8 cellular contexts compared by ENCODE assay signal in the genomic region with DNA sequence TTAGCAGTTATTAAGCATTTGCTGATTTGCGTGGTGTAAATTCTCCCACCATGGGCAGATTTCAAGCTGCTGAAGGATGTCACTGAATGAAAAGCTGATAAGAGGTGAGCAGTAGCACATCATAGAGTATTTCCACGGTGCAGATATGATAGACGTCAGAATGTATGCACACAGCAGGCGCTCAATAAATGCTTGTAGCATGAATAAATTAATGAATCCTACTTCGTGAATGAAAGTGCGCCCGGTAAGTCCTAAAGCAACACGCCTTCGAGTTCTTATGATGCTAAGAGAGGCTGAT. TPM values are rescaled to one million over a fixed set of nuclear protein-coding genes. Genes with fewer than 3 reads are reported as not detected.
A peak's percentile ranks its signal among the peaks of the same experiment; 100 is the strongest.
DNase-seq lines count a peak whose midpoint lies in the region; ATAC-seq and TF ChIP-seq lines count a peak whose summit lies in the region.

No MANE protein-coding gene starts in this region.

- no peaks in the 10 kb centered on the region for H3K9me2 ChIP-seq in Karpas-422 (replicated peaks; ENCODE audit: insufficient read depth, low read length)

- H3K4me2 ChIP-seq in Karpas-422 (ENCODE audit: low read depth, low read length, poor library complexity, severe bottlenecking) (peak overlapping the region; percentile 62), neuronal stem cell (ENCODE audit: insufficient read depth, low read length, poor library complexity, severe bottlenecking) (no peak overlapping the region)

- peaks cover 3% of the 10 kb centered on the region for H3K36me3 ChIP-seq in CD4-positive, CD25-positive, alpha-beta regulatory T cell (ENCODE audit: control insufficient read depth, insufficient read depth, low read length)
- H3K36me3 ChIP-seq in Karpas-422 (ENCODE audit: insufficient read depth, low read length) (no peaks in the 10 kb centered on the region), neuronal stem cell (replicated peaks in 1 of 2; ENCODE audit: control insufficient read depth in 2 of 2, insufficient read depth in 2 of 2, low read length in 2 of 2) (peaks cover 0 to 18% of the 10 kb centered on the region in 2 donors)

- no peak overlapping the region for H2AK5ac ChIP-seq in neuronal stem cell (ENCODE audit: low read depth, low read length)

- no peak overlapping the region for H4K8ac ChIP-seq in neuronal stem cell (ENCODE audit: low read depth, low read length)

- no peak for TF ChIP-seq CTCF in coronary artery (IDR thresholded peaks at IDR 0.05)

- no peak overlapping the region for H2BK120ac ChIP-seq in neuronal stem cell (ENCODE audit: low read depth, low read length)

- H3K4me3 Mint-ChIP-seq in CD4-positive, CD25-positive, alpha-beta regulatory T cell = peak overlapping the region; percentile 54 to 95 (median 72)

- peaks cover 10 to 32% (median 23%) of the 10 kb centered on the region in 4 donors for H3K4me1 Mint-ChIP-seq in CD4-positive, CD25-positive, alpha-beta regulatory T cell

- no peaks in the 10 kb centered on the region for H3K27me3 ChIP-seq in CD4-positive, CD25-positive, alpha-beta regulatory T cell (ENCODE audit: control insufficient read depth, insufficient read depth, low read length)
- H3K27me3 ChIP-seq in Karpas-422 (ENCODE audit: low read length) (no peaks in the 10 kb centered on the region), neuronal stem cell (ENCODE audit: control insufficient read depth in 3 of 3, insufficient read depth in 3 of 3, low read depth in 1 of 3, low read length in 3 of 3) (no peaks in the 10 kb centered on the region)

- H4K91ac ChIP-seq in neuronal stem cell (ENCODE audit: low read depth, low read length, poor library complexity) = no peak overlapping the region

- H3K27ac Mint-ChIP-seq in CD4-positive, CD25-positive, alpha-beta regulatory T cell = no peak overlapping the region

- no peak for DNase-seq in CD4-positive, CD25-positive, alpha-beta regulatory T cell
- DNase-seq in Karpas-422 = no peak
- no peak for DNase-seq in coronary artery (ENCODE audit: low spot score)
- DNase-seq in neuronal stem cell (ENCODE audit: low spot score) = no peak
- no peak for DNase-seq in stimulated activated CD4-positive, alpha-beta T cell treated with anti-CD3 and anti-CD28 coated beads, Interleukin-2, amount 100 ng/mL, for 48 hours
- no peak for DNase-seq in LoVo (ENCODE audit: low spot score)
- DNase-seq in kidney glomerular epithelial cell (lab: John Stamatoyannopoulos, UW) = no peak
- no peak for DNase-seq in NCI-H82 (lab: John Stamatoyannopoulos, UW)

- H2BK15ac ChIP-seq in neuronal stem cell (ENCODE audit: low read length) = no peak overlapping the region

- no peaks in the 10 kb centered on the region for H3K27me3 Mint-ChIP-seq in CD4-positive, CD25-positive, alpha-beta regulatory T cell

- peaks cover 41% of the 10 kb centered on the region for H3K79me2 ChIP-seq in Karpas-422 (ENCODE audit: low read length)

- H3K14ac ChIP-seq in neuronal stem cell (ENCODE audit: low read length) = no peak overlapping the region

- H3K4me1 ChIP-seq in CD4-positive, CD25-positive, alpha-beta regulatory T cell (ENCODE audit: control insufficient read depth, insufficient read depth, low read length, poor library complexity, severe bottlenecking) = peaks cover 38% of the 10 kb centered on the region
- H3K4me1 ChIP-seq in Karpas-422 (ENCODE audit: low read length) = peaks cover 24% of the 10 kb centered on the region
- peaks cover 0 to 5% of the 10 kb centered on the region in 2 donors for H3K4me1 ChIP-seq in neuronal stem cell (ENCODE audit: control insufficient read depth in 2 of 2, insufficient read depth in 1 of 2, low read depth in 1 of 2, low read length in 2 of 2)

- peaks cover 8% of the 10 kb centered on the region for H3K36me3 Mint-ChIP-seq in CD4-positive, CD25-positive, alpha-beta regulatory T cell

- H4K20me1 ChIP-seq in Karpas-422 (ENCODE audit: insufficient read depth, low read depth, low read length) = no peaks in the 10 kb centered on the region

- H3K79me1 ChIP-seq in neuronal stem cell (ENCODE audit: low read depth, low read length) = peaks cover 5% of the 10 kb centered on the region

- no peak overlapping the region for H3K4ac ChIP-seq in neuronal stem cell (ENCODE audit: low read length)

- peak overlapping the region; percentile 33 for H3K27ac ChIP-seq in CD4-positive, CD25-positive, alpha-beta regulatory T cell (ENCODE audit: insufficient read depth, low read length, poor library complexity, severe bottlenecking)
- H3K27ac ChIP-seq in Karpas-422 (ENCODE audit: low read length) (no peak overlapping the region), coronary artery (peak overlapping the region in 1 of 2 donors; percentile 97), neuronal stem cell (replicated peaks; ENCODE audit: low read length) (peak overlapping the region; percentile 50)

- peak overlapping the region; percentile 72 for H3K4me3 ChIP-seq in CD4-positive, CD25-positive, alpha-beta regulatory T cell (ENCODE audit: low read depth, low read length)
- peak overlapping the region; percentile 56 for H3K4me3 ChIP-seq in Karpas-422 (ENCODE audit: low read length)
- peak overlapping the region; percentile 93 for H3K4me3 ChIP-seq in coronary artery
- peak overlapping the region in 1 of 2 donors; percentile 16 for H3K4me3 ChIP-seq in neuronal stem cell (ENCODE audit: low read length in 2 of 2)

- ATAC-seq in CD4-positive, CD25-positive, alpha-beta regulatory T cell (ENCODE audit: low read depth in 2 of 2) = peak in 1 of 2 donors; percentile 23

- H3K9ac ChIP-seq in Karpas-422 (ENCODE audit: low read length) (peak overlapping the region; percentile 36), neuronal stem cell (ENCODE audit: low read depth, low read length, poor library complexity) (no peak overlapping the region)

- no peak overlapping the region for H2BK5ac ChIP-seq in neuronal stem cell (ENCODE audit: low read length)

- H3K23ac ChIP-seq in neuronal stem cell (ENCODE audit: low read depth, low read length, poor library complexity) = no peak overlapping the region

- no CpG with 5 or more reads among the region's 9 CpGs for WGBS in neuronal stem cell (ENCODE audit: extremely low coverage in 2 of 2, insufficient read length in 2 of 2, insufficient replicate concordance in 1 of 2), 2 donors

- H3K9me3 Mint-ChIP-seq in CD4-positive, CD25-positive, alpha-beta regulatory T cell = no peaks in the 10 kb centered on the region

- H2BK12ac ChIP-seq in neuronal stem cell (ENCODE audit: low read length) = no peak overlapping the region

- no peak overlapping the region for H2AFZ ChIP-seq in Karpas-422 (ENCODE audit: low read length)
- H2AFZ ChIP-seq in neuronal stem cell (ENCODE audit: low read length) = peak overlapping the region; percentile 30

- no peak overlapping the region for H3K18ac ChIP-seq in neuronal stem cell (ENCODE audit: low read length)

- H3K9me3 ChIP-seq in CD4-positive, CD25-positive, alpha-beta regulatory T cell (ENCODE audit: control insufficient read depth in 2 of 2, low read length in 2 of 2) = no peaks in the 10 kb centered on the region
- no peaks in the 10 kb centered on the region for H3K9me3 ChIP-seq in Karpas-422 (ENCODE audit: low read length)
- H3K9me3 ChIP-seq in neuronal stem cell (replicated peaks in 1 of 2; ENCODE audit: control insufficient read depth in 2 of 2, insufficient read depth in 1 of 2, low read depth in 1 of 2, low read length in 2 of 2) = no peaks in the 10 kb centered on the region

RNA-seq across cellular contexts. Expression of gene UBIAD1, which starts 0.5 kb away (rescaled TPM):
- 20.9 TPM for total RNA-seq in CD4-positive, CD25-positive, alpha-beta regulatory T cell
- 10 to 100 TPM; 28.4 to 43.5 (median 40.3) TPM for polyA plus RNA-seq in CD4-positive, CD25-positive, alpha-beta regulatory T cell
- 10.4 and 12.2 TPM in 2 replicates for total RNA-seq in Karpas-422 (2014; rRNA removed; shearing (Covaris generic); ENCODE audit: low replicate concordance)
- 12.6 TPM for polyA plus RNA-seq in neuronal stem cell (2013, experiment 1 of 2)
- polyA plus RNA-seq in neuronal stem cell (2013, experiment 2 of 2) = 12.6 TPM

RNA-seq across cellular contexts. Expression of gene MTOR, which starts 10.1 kb away (rescaled TPM):
- 48.2 TPM for total RNA-seq in CD4-positive, CD25-positive, alpha-beta regulatory T cell
- polyA plus RNA-seq in CD4-positive, CD25-positive, alpha-beta regulatory T cell = 1 to 10 TPM; 3.9 to 6.0 (median 4.6) TPM
- total RNA-seq in Karpas-422 (2014; rRNA removed; shearing (Covaris generic); ENCODE audit: low replicate concordance) = 36.4 and 50.1 TPM in 2 replicates
- 18.5 TPM for polyA plus RNA-seq in neuronal stem cell (2013, experiment 1 of 2)
- polyA plus RNA-seq in neuronal stem cell (2013, experiment 2 of 2) = 18.1 TPM
